In genomic region chrX:4935846-4936245, GRCh38 we compare ENCODE assay signal across 11 cellular contexts.
A peak's percentile ranks its signal among the peaks of the same experiment; 100 is the strongest.
DNase-seq lines count a peak whose midpoint lies in the region; ATAC-seq and TF ChIP-seq lines count a peak whose summit lies in the region.
"Had no signal": no experiment of that assay in that cellular context is flagged by ENCODE, and none has a peak within 500 bp of the region (broad histone marks: within the 10 kb centered on the region; RNA-seq: fewer than 3 reads in every experiment).

No MANE protein-coding gene starts in this region.

- H3K9me3 ChIP-seq in left ventricle myocardium inferior (replicated peaks) (no peaks in the 10 kb centered on the region), spleen (no peaks in the 10 kb centered on the region)

- H3K27me3 ChIP-seq in left ventricle myocardium inferior (ENCODE audit: low read depth) (no peaks in the 10 kb centered on the region), spleen (replicated peaks in 1 of 7) (no peaks in the 10 kb centered on the region)

- no peak for DNase-seq in Right ventricle myocardium superior
- no peak for DNase-seq in left ventricle myocardium inferior
- peak; percentile 87 to 88 for DNase-seq in Kasumi-1 (lab: John Stamatoyannopoulos, UW)
- no peak for DNase-seq in central memory CD8-positive, alpha-beta T cell (ENCODE audit: low spot score in 2 of 2)
- DNase-seq in spleen: no peak
- no peak for DNase-seq in EL
- DNase-seq in NCI-H146 treated with DMSO at 0.1 percent for 48 hours (lab: John Stamatoyannopoulos, UW; ENCODE audit: unreplicated experiment): no peak
- no peak for DNase-seq in GM13977 (ENCODE audit: low spot score)
- DNase-seq: NCI-H226, T-helper 1 cell had no signal

- no peak overlapping the region for H3K27ac Mint-ChIP-seq in central memory CD8-positive, alpha-beta T cell (ENCODE audit: low read depth)

- H3K4me3 Mint-ChIP-seq in central memory CD8-positive, alpha-beta T cell: no peak overlapping the region

- TF ChIP-seq CTCF in left ventricle myocardium inferior (IDR thresholded peaks at IDR 0.05; ENCODE audit: borderline replicate concordance) (no peak), spleen (IDR thresholded peaks at IDR 0.05 in 8 of 11, conservative IDR thresholded peaks at IDR 0.05 in 3 of 11) (no peak), GM13977 (IDR thresholded peaks at IDR 0.05; ENCODE audit: extremely low read depth, insufficient read depth, missing control alignments) (no peak)

- peak; percentile 59 for ATAC-seq in Right ventricle myocardium superior (ENCODE audit: poor library complexity)
- ATAC-seq in central memory CD8-positive, alpha-beta T cell (replicated peaks; ENCODE audit: extremely low read depth, poor library complexity, severe bottlenecking): peak; percentile 24

- H3K4me1 ChIP-seq in left ventricle myocardium inferior: no peaks in the 10 kb centered on the region
- no peaks in the 10 kb centered on the region for H3K4me1 ChIP-seq in spleen

- H3K9me3 Mint-ChIP-seq in central memory CD8-positive, alpha-beta T cell: peaks cover 5% of the 10 kb centered on the region

- H3K36me3 Mint-ChIP-seq in central memory CD8-positive, alpha-beta T cell (ENCODE audit: insufficient read depth): no peaks in the 10 kb centered on the region

- in situ Hi-C loops in GM13977 (cut with MboI; ENCODE audit: low pct_unique_long_range_greater_than_20kb, low sequenced_read_pairs, unreplicated experiment): no loop called here

- H3K27ac ChIP-seq in left ventricle myocardium inferior (replicated peaks): no peak overlapping the region
- peak overlapping the region in 5 of 8 donors; percentile 23 to 69 (median 58) for H3K27ac ChIP-seq in spleen

- no peak for TF ChIP-seq POLR2A in spleen (IDR thresholded peaks at IDR 0.05)

- WGBS in spleen, 5 donors: 14 to 51% (median 28%) methylated on average over 2 of the region's 2 CpGs

- H3K27me3 Mint-ChIP-seq in central memory CD8-positive, alpha-beta T cell: no peaks in the 10 kb centered on the region

- no peaks in the 10 kb centered on the region for H3K4me1 Mint-ChIP-seq in central memory CD8-positive, alpha-beta T cell

- intact Hi-C loops in Right ventricle myocardium superior (cut with DNase I) (no loop called here), left ventricle myocardium inferior (cut with micrococcal nuclease) (no loop called here), spleen (cut with DNase I; ENCODE audit: low total_unique reads) (no loop called here)

- H3K4me3 ChIP-seq in left ventricle myocardium inferior (no peak overlapping the region), spleen (no peak overlapping the region)
- H3K4me3 ChIP-seq: skin epidermis had no signal

- H3K36me3 ChIP-seq in left ventricle myocardium inferior (no peaks in the 10 kb centered on the region), spleen (no peaks in the 10 kb centered on the region)

Comparison
In these comparisons a context has a peak if more than half of its experiments do, and no peak if none do; other contexts are left out.
1. DNase-seq: peak in Kasumi-1 (2 of 2); none in Right ventricle myocardium superior (single experiment), left ventricle myocardium inferior (single experiment), central memory CD8-positive, alpha-beta T cell (0 of 2), spleen (single experiment), EL (single experiment), NCI-H146 treated with DMSO at 0.1 percent for 48 hours (single experiment) and GM13977 (single experiment).